In the genomic region with DNA sequence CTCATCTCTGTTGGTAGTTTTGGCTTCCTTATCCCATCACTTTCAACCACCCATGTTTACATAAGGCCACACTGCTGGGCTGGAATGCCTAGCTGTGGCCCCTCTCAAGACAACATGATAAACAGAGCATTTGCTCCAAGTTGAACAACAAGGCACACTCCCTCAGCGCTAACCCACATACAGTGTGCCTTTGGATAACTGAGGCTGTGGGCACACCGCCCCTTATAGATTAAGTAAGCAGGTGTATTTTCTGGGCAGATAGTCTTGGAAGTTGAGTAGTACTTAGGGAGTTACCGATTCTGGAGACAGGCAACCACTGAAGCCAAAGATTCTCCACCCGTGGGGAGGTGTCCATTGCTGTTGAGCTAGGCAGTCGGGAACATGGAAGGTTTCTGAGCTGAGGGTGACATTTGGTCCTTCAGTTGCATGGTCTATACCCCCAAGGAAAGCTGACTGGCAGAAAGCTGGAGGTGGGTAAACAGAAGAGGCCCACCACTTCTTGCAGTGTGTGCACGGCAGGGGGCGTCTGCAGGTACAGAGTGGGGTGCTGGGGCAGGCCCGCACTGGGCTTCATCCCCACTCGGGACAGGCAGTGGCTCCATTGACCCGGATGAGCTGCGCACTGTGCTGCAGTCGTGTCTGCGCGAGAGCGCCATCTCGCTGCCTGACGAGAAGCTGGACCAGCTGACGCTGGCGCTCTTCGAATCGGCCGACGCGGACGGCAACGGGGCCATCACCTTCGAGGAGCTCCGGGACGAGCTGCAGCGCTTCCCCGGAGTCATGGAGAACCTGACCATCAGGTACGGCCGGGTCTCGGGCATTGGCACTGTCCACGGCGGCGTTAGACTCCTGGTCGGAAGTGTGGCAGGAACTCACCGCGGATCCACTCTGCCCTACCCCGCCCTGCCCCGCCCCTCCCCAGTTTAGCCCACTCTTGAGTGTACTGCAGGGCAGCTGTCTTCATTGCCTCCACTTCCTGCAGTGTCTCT, we compare ENCODE assay signal across 1 cellular context.
TF ChIP-seq lines count a peak whose summit lies in the region.

No MANE protein-coding gene starts in this region.

TF ChIP-seq in HepG2, 621 proteins besides CTCF, POLR2A, EP300 and RAD21 (continued from another document and continues in another):
- TF ChIP-seq PATZ1 (CRISPR knock-in tag; IDR thresholded peaks at IDR 0.05), result no peak
- no peak for TF ChIP-seq JDP2 (CRISPR knock-in tag; IDR thresholded peaks at IDR 0.05; ENCODE audit: borderline replicate concordance)
- no peak for TF ChIP-seq ZNF850 (CRISPR knock-in tag; conservative IDR thresholded peaks at IDR 0.05)
- no peak for TF ChIP-seq HMG20A (CRISPR knock-in tag; IDR thresholded peaks at IDR 0.05; ENCODE audit: borderline replicate concordance)
- TF ChIP-seq, protein P1, sequence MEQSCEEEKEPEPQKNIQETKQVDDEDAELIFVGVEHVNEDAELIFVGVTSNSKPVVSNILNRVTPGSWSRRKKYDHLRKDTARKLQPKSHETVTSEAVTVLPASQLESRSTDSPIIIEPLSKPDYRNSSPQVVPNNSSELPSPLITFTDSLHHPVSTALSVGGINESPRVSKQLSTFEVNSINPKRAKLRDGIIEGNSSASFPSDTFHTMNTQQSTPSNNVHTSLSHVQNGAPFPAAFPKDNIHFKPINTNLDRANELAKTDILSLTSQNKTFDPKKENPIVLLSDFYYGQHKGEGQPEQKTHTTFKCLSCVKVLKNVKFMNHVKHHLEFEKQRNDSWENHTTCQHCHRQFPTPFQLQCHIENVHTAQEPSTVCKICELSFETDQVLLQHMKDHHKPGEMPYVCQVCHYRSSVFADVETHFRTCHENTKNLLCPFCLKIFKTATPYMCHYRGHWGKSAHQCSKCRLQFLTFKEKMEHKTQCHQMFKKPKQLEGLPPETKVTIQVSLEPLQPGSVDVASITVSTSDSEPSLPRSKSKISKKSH (CRISPR knock-in tag; IDR thresholded peaks at IDR 0.05; ENCODE audit: borderline replicate concordance), result peak; percentile 51; the same call in 1 of the 2 replicates
- TF ChIP-seq ZNF607 (CRISPR knock-in tag; IDR thresholded peaks at IDR 0.05; ENCODE audit: borderline replicate concordance), result no peak
- TF ChIP-seq FOXK2 (IDR thresholded peaks at IDR 0.05), result no peak
- TF ChIP-seq ZNF878 (CRISPR knock-in tag; IDR thresholded peaks at IDR 0.05), result no peak
- no peak for TF ChIP-seq ZNF274 (CRISPR knock-in tag; IDR thresholded peaks at IDR 0.05)
- TF ChIP-seq ZNF251 (CRISPR knock-in tag; IDR thresholded peaks at IDR 0.05), result no peak
- TF ChIP-seq HNRNPUL1 (IDR thresholded peaks at IDR 0.05; ENCODE audit: low read depth, low read length), result no peak
- no peak for TF ChIP-seq RAD51 (IDR thresholded peaks at IDR 0.05; ENCODE audit: borderline replicate concordance)
- TF ChIP-seq ZNF282 (IDR thresholded peaks at IDR 0.05; ENCODE audit: partially characterized antibody), result no peak
- TF ChIP-seq AGO1 (IDR thresholded peaks at IDR 0.05; ENCODE audit: low read depth, low read length, poor library complexity, severe bottlenecking), result no peak
- TF ChIP-seq IRX3 (CRISPR knock-in tag; IDR thresholded peaks at IDR 0.05; ENCODE audit: borderline replicate concordance, low read depth), result no peak
- TF ChIP-seq ZNF773 (CRISPR knock-in tag; IDR thresholded peaks at IDR 0.05; ENCODE audit: borderline replicate concordance), result no peak
- TF ChIP-seq, protein P2, sequence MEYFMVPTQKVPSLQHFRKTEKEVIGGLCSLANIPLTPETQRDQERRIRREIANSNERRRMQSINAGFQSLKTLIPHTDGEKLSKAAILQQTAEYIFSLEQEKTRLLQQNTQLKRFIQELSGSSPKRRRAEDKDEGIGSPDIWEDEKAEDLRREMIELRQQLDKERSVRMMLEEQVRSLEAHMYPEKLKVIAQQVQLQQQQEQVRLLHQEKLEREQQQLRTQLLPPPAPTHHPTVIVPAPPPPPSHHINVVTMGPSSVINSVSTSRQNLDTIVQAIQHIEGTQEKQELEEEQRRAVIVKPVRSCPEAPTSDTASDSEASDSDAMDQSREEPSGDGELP (IDR thresholded peaks at IDR 0.05; ENCODE audit: borderline replicate concordance, low read depth), result peak; percentile 87; the same call in 1 of the 2 replicates
- TF ChIP-seq REXO4 (CRISPR knock-in tag; IDR thresholded peaks at IDR 0.05; ENCODE audit: borderline replicate concordance), result no peak
- no peak for TF ChIP-seq ZFP1 (CRISPR knock-in tag; IDR thresholded peaks at IDR 0.05)
- TF ChIP-seq ZBTB39 (CRISPR knock-in tag; IDR thresholded peaks at IDR 0.05), result no peak
- TF ChIP-seq ZNF235 (CRISPR knock-in tag; IDR thresholded peaks at IDR 0.05; ENCODE audit: borderline replicate concordance), result no peak
- TF ChIP-seq KLF11 (CRISPR knock-in tag; IDR thresholded peaks at IDR 0.05), result no peak
- TF ChIP-seq MED8 (CRISPR knock-in tag; IDR thresholded peaks at IDR 0.05; ENCODE audit: insufficient replicate concordance), result no peak
- no peak for TF ChIP-seq ZNF34 (CRISPR knock-in tag; IDR thresholded peaks at IDR 0.05; ENCODE audit: borderline replicate concordance)
- TF ChIP-seq ZBTB3 (CRISPR knock-in tag; IDR thresholded peaks at IDR 0.05; ENCODE audit: borderline replicate concordance, low read depth), result no peak
- no peak for TF ChIP-seq ZNF569 (CRISPR knock-in tag; IDR thresholded peaks at IDR 0.05; ENCODE audit: borderline replicate concordance)
- TF ChIP-seq BATF2 (CRISPR knock-in tag; IDR thresholded peaks at IDR 0.05), result no peak
- TF ChIP-seq KAT7 (CRISPR knock-in tag; IDR thresholded peaks at IDR 0.05; ENCODE audit: borderline replicate concordance), result no peak
- no peak for TF ChIP-seq FOSL2 (CRISPR knock-in tag; IDR thresholded peaks at IDR 0.05)
- no peak for TF ChIP-seq ATRX (CRISPR knock-in tag; IDR thresholded peaks at IDR 0.05; ENCODE audit: borderline replicate concordance)
- no peak for TF ChIP-seq NFYC (CRISPR knock-in tag; IDR thresholded peaks at IDR 0.05)
- TF ChIP-seq ATM (IDR thresholded peaks at IDR 0.05; ENCODE audit: borderline replicate concordance), result no peak
- TF ChIP-seq SPEN (CRISPR knock-in tag; IDR thresholded peaks at IDR 0.05; ENCODE audit: low read depth), result peak; percentile 16; the same call in 1 of the 2 replicates
- TF ChIP-seq TEAD2 (CRISPR knock-in tag; IDR thresholded peaks at IDR 0.05), result no peak
- no peak for TF ChIP-seq ZBTB40 (IDR thresholded peaks at IDR 0.05)
- TF ChIP-seq ZBTB40 (CRISPR knock-in tag; IDR thresholded peaks at IDR 0.05), result peak; percentile 46; the same call in 1 of the 2 replicates
- TF ChIP-seq SETDB1 (CRISPR knock-in tag; IDR thresholded peaks at IDR 0.05; ENCODE audit: borderline replicate concordance), result no peak
- TF ChIP-seq, protein P3, sequence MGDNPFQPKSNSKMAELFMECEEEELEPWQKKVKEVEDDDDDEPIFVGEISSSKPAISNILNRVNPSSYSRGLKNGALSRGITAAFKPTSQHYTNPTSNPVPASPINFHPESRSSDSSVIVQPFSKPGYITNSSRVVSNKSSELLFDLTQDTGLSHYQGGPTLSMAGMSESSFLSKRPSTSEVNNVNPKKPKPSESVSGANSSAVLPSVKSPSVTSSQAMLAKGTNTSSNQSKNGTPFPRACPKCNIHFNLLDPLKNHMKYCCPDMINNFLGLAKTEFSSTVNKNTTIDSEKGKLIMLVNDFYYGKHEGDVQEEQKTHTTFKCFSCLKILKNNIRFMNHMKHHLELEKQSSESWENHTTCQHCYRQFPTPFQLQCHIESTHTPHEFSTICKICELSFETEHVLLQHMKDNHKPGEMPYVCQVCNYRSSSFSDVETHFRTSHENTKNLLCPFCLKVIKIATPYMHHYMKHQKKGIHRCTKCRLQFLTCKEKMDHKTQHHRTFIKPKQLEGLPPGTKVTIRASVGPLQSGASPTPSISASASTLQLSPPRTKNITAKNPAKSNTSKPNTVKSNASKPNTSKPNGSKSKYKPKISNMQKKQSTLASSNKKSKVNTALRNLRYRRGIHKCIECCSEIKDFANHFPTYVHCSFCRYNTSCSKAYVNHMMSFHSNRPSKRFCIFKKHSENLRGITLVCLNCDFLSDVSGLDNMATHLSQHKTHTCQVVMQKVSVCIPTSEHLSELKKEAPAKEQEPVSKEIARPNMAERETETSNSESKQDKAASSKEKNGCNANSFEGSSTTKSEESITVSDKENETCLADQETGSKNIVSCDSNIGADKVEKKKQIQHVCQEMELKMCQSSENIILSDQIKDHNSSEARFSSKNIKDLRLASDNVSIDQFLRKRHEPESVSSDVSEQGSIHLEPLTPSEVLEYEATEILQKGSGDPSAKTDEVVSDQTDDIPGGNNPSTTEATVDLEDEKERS (CRISPR knock-in tag; IDR thresholded peaks at IDR 0.05), result 0 out of 2 replicates have a peak, but pooled peaks have one; percentile 18
